Comparison of ENCODE assay signal across 9 cellular contexts in the genomic region with DNA sequence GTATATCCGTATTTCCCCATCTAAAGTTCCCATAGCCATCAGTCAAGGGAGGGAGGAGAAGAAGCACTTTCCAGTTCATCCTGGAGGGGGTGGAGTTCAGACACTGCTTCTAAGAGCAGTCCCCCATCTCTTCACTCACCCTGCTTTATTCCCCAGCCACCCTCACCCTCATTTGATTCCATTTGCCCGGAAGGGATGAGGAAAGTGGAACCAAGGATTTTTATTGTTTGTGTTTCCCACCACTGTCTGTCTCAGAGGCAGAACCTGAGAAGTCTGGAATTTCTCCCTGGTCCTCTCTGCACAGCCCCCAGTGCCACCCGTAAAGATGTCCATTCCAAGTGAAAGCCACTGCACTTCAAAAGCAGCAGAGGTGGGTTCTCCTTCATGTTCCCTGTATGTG.
DNase-seq lines count a peak whose midpoint lies in the region; ATAC-seq and TF ChIP-seq lines count a peak whose summit lies in the region.
"Had no signal": no experiment of that assay in that cellular context is flagged by ENCODE, and none has a peak within 500 bp of the region (broad histone marks: within the 10 kb centered on the region; RNA-seq: fewer than 3 reads in every experiment).

No MANE protein-coding gene starts in this region.

- H3K27ac Mint-ChIP-seq in dendritic cell treated with granulocyte-macrophage colony-stimulating factor and Interleukin-4, amounts not matched to agents 40 ng/mL and 50 ng/mL, for 4 days: peak overlapping the region; percentile 87

- peak overlapping the region; percentile 97 for H2AK5ac ChIP-seq in IMR-90 (ENCODE audit: low read depth, low read length)

- H3K36me3 Mint-ChIP-seq in dendritic cell treated with granulocyte-macrophage colony-stimulating factor and Interleukin-4, amounts not matched to agents 40 ng/mL and 50 ng/mL, for 4 days (ENCODE audit: low read depth): peaks cover 5% of the 10 kb centered on the region

- H3K23ac ChIP-seq in IMR-90 (ENCODE audit: low read depth, low read length): peak overlapping the region; percentile 98

- no peaks in the 10 kb centered on the region for H3F3A ChIP-seq in MM.1S (ENCODE audit: insufficient read depth, low read length)

- no peak overlapping the region for H3K4me3 Mint-ChIP-seq in dendritic cell treated with granulocyte-macrophage colony-stimulating factor and Interleukin-4, amounts not matched to agents 40 ng/mL and 50 ng/mL, for 4 days

- H2BK120ac ChIP-seq in IMR-90 (ENCODE audit: low read depth, low read length): peak overlapping the region; percentile 100

- H3K9ac ChIP-seq in IMR-90 (ENCODE audit: low read depth, low read length) (peak overlapping the region; percentile 50), MM.1S (ENCODE audit: low read length) (no peak overlapping the region)

- peak overlapping the region; percentile 100 for H3K27ac ChIP-seq in ACC112 (ENCODE audit: low read depth, low read length)
- H3K27ac ChIP-seq in IMR-90 (ENCODE audit: insufficient read depth, low read length): peak overlapping the region; percentile 87
- H3K27ac ChIP-seq in MM.1S (ENCODE audit: low read length): no peak overlapping the region

- H3K56ac ChIP-seq in IMR-90 (ENCODE audit: extremely low read depth, insufficient read depth, low read length): peak overlapping the region; percentile 94

- peak overlapping the region; percentile 99 for H4K91ac ChIP-seq in IMR-90 (ENCODE audit: insufficient read depth, low read depth, low read length)

- H2BK15ac ChIP-seq in IMR-90 (ENCODE audit: low read depth, low read length): peak overlapping the region; percentile 86; the same call in 2 of the 3 replicates

- H4K20me1 ChIP-seq in IMR-90 (ENCODE audit: insufficient read depth, low read length): no peaks in the 10 kb centered on the region
- H4K20me1 ChIP-seq in MM.1S (ENCODE audit: insufficient read depth, low read length): no peaks in the 10 kb centered on the region

- no peaks in the 10 kb centered on the region for H3K27me3 ChIP-seq in ACC112 (ENCODE audit: insufficient read depth, low read length)
- H3K27me3 ChIP-seq in IMR-90 (ENCODE audit: control insufficient read depth, insufficient read depth, low read length): no peaks in the 10 kb centered on the region
- H3K27me3 ChIP-seq in MM.1S (replicated peaks; ENCODE audit: insufficient read depth, low read length): no peaks in the 10 kb centered on the region

- H2BK5ac ChIP-seq in IMR-90 (ENCODE audit: low read depth, low read length, poor library complexity, severe bottlenecking): peak overlapping the region; percentile 91

- no peaks in the 10 kb centered on the region for H3K9me2 ChIP-seq in MM.1S (replicated peaks; ENCODE audit: insufficient read depth, low read length)

- H2BK20ac ChIP-seq in IMR-90 (ENCODE audit: low read depth, low read length): peak overlapping the region; percentile 95

- H3K4me2 ChIP-seq in IMR-90 (ENCODE audit: low read depth, low read length) (no peak overlapping the region), MM.1S (ENCODE audit: low read depth, low read length) (no peak overlapping the region)

- WGBS in IMR-90 (ENCODE audit: extremely low coverage in 2 of 2, insufficient read length in 1 of 2), 2 experiments: no CpG with 5 or more reads among the region's 3 CpGs

- H3K9me1 ChIP-seq in IMR-90 (ENCODE audit: insufficient read depth, low read length): peaks cover 33% of the 10 kb centered on the region

- peak overlapping the region; percentile 83 to 97 for H4K8ac ChIP-seq in IMR-90 (ENCODE audit: low read depth in 2 of 2, low read length in 2 of 2)

- DNase-seq in IMR-90 (peak; percentile 77), myocyte (ENCODE audit: low read depth) (peak; percentile 82), MM.1S (no peak), pons (ENCODE audit: low spot score) (no peak)
- DNase-seq: naive thymus-derived CD4-positive, alpha-beta T cell had no signal

- CTCF ChIA-PET in IMR-90 (lab: Yijun Ruan, JAX): interaction anchor here (1.0 kb wide), 2 partner anchors 85 to 158 kb away, joined by 3 to 6 read pairs; no protein-coding TSS in a partner anchor

- H3K4me3 ChIP-seq in ACC112 (ENCODE audit: low read depth, low read length) (0 out of 2 replicates have a peak overlapping the region, but pooled peaks have one; percentile 2), IMR-90 (ENCODE audit: insufficient read depth, low read depth, low read length) (no peak overlapping the region), MM.1S (ENCODE audit: low read length) (no peak overlapping the region)

- H3K14ac ChIP-seq in IMR-90 (replicated peaks; ENCODE audit: low read depth, low read length): peak overlapping the region; percentile 96

- no peak overlapping the region for H2AFZ ChIP-seq in ACC112 (ENCODE audit: low read length, unreplicated experiment)
- H2AFZ ChIP-seq in IMR-90 (replicated peaks; ENCODE audit: low read length, poor library complexity): peak overlapping the region; percentile 19
- H2AFZ ChIP-seq in MM.1S (ENCODE audit: low read length): no peak overlapping the region

- POLR2A ChIA-PET in IMR-90 (lab: Charles Lee; ENCODE audit: unreplicated experiment): no interaction called here

- TF ChIP-seq CTCF in IMR-90 (conservative IDR thresholded peaks at IDR 0.05; ENCODE audit: low read depth, low read length) (peak; percentile 35), MM.1S (IDR thresholded peaks at IDR 0.05; ENCODE audit: low read length) (no peak)

- TF ChIP-seq RAD21 in IMR-90 (IDR thresholded peaks at IDR 0.05; ENCODE audit: low read length): peak; percentile 49

- BruUV-seq in IMR-90 (replicated peaks; lab: Mats Ljungman, UMichigan): no TSS peak

- H3K79me2 ChIP-seq in ACC112 (ENCODE audit: control insufficient read depth, insufficient read depth, low read length, unreplicated experiment) (peaks cover 38% of the 10 kb centered on the region), MM.1S (ENCODE audit: low read length) (no peaks in the 10 kb centered on the region)

- peak overlapping the region; percentile 72 for H3K18ac ChIP-seq in IMR-90 (ENCODE audit: low read depth, low read length)

- peaks cover 15 to 61% of the 10 kb centered on the region in 2 experiments; a peak in 3 of 4 replicates for H3K79me1 ChIP-seq in IMR-90 (ENCODE audit: low read depth in 1 of 2, low read length in 2 of 2)

- H3K4me1 ChIP-seq in ACC112 (ENCODE audit: control insufficient read depth, insufficient read depth, low read length, unreplicated experiment) (peaks cover 83% of the 10 kb centered on the region), IMR-90 (ENCODE audit: control insufficient read depth, insufficient read depth, low read length) (peaks cover 50% of the 10 kb centered on the region), MM.1S (ENCODE audit: low read length) (no peaks in the 10 kb centered on the region)

- H3K27me3 Mint-ChIP-seq in dendritic cell treated with granulocyte-macrophage colony-stimulating factor and Interleukin-4, amounts not matched to agents 40 ng/mL and 50 ng/mL, for 4 days: no peaks in the 10 kb centered on the region
- H3K27me3 Mint-ChIP-seq: naive thymus-derived CD4-positive, alpha-beta T cell had no signal

- H3K4ac ChIP-seq in IMR-90 (ENCODE audit: low read depth, low read length): peak overlapping the region; percentile 99

- dilution Hi-C loops in IMR-90 (cut with HindIII; ENCODE audit: low sequenced_read_pairs, unreplicated experiment): no loop called here

- in situ Hi-C loops in IMR-90 (cut with MboI; ENCODE audit: low sequenced_read_pairs): loop anchor here (5.0 to 25.0 kb wide), 2 partner anchors 89 to 924 kb away; a partner anchor contains a TSS

- intact Hi-C loops in IMR-90 (cut with micrococcal nuclease): loop anchor here (2.0 to 5.0 kb wide), 2 partner anchors 84 to 191 kb away; no protein-coding TSS in a partner anchor
- intact Hi-C loops in dendritic cell treated with granulocyte-macrophage colony-stimulating factor and Interleukin-4, amounts not matched to agents 40 ng/mL and 50 ng/mL, for 4 days (cut with micrococcal nuclease): loop anchor here (5.0 kb wide), 1 partner anchor 41 kb away; no protein-coding TSS in a partner anchor

- H3K36me3 ChIP-seq in ACC112 (ENCODE audit: insufficient read depth, low read length) (no peaks in the 10 kb centered on the region), IMR-90 (ENCODE audit: control insufficient read depth, insufficient read depth, low read length) (no peaks in the 10 kb centered on the region), MM.1S (replicated peaks; ENCODE audit: insufficient read depth, low read length) (no peaks in the 10 kb centered on the region)

- H4K5ac ChIP-seq in IMR-90 (ENCODE audit: low read depth, low read length): peak overlapping the region; percentile 67

- ATAC-seq in IMR-90 (ENCODE audit: low read depth) (no peak), GM18505 (IDR thresholded peaks at IDR 0.05; ENCODE audit: unreplicated experiment) (no peak), GM21825 (IDR thresholded peaks at IDR 0.05; ENCODE audit: unreplicated experiment) (no peak)
- ATAC-seq: naive thymus-derived CD4-positive, alpha-beta T cell had no signal

- peaks cover 65% of the 10 kb centered on the region for H3K4me1 Mint-ChIP-seq in dendritic cell treated with granulocyte-macrophage colony-stimulating factor and Interleukin-4, amounts not matched to agents 40 ng/mL and 50 ng/mL, for 4 days (ENCODE audit: low read depth)

- TF ChIP-seq POLR2A in IMR-90 (IDR thresholded peaks at IDR 0.05; ENCODE audit: low read depth, low read length) (no peak; the same call in 1 of the 2 replicates), GM18505 (IDR thresholded peaks at IDR 0.05; ENCODE audit: borderline replicate concordance, extremely low read depth, insufficient read depth, insufficient read length) (no peak)

- no peaks in the 10 kb centered on the region for H3K9me3 ChIP-seq in IMR-90 (ENCODE audit: control insufficient read depth, insufficient read depth, low read length)
- H3K9me3 ChIP-seq in MM.1S (replicated peaks; ENCODE audit: insufficient read depth, low read length): no peaks in the 10 kb centered on the region

- peak overlapping the region; percentile 89 for H2AK9ac ChIP-seq in IMR-90 (replicated peaks; ENCODE audit: low read depth, low read length, poor library complexity)

- no peaks in the 10 kb centered on the region for H3K9me3 Mint-ChIP-seq in dendritic cell treated with granulocyte-macrophage colony-stimulating factor and Interleukin-4, amounts not matched to agents 40 ng/mL and 50 ng/mL, for 4 days

TF ChIP-seq in IMR-90, 13 proteins besides CTCF, POLR2A, EP300 and RAD21:
- TF ChIP-seq, protein P1, sequence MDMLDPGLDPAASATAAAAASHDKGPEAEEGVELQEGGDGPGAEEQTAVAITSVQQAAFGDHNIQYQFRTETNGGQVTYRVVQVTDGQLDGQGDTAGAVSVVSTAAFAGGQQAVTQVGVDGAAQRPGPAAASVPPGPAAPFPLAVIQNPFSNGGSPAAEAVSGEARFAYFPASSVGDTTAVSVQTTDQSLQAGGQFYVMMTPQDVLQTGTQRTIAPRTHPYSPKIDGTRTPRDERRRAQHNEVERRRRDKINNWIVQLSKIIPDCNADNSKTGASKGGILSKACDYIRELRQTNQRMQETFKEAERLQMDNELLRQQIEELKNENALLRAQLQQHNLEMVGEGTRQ (IDR thresholded peaks at IDR 0.05; ENCODE audit: low read depth, low read length): no peak
- TF ChIP-seq SMC3 (IDR thresholded peaks at IDR 0.05; ENCODE audit: low read depth, low read length): peak; percentile 27

Comparison
In these comparisons a context has a peak if more than half of its experiments do, and no peak if none do; other contexts are left out.
1. DNase-seq: peak in IMR-90 (single experiment) and myocyte (single experiment); none in MM.1S (single experiment) and pons (single experiment).